10 cellular contexts compared by ENCODE assay signal in genomic region chr7:99693427-99694200, GRCh38. TPM values are rescaled to one million over a fixed set of nuclear protein-coding genes. Genes with fewer than 3 reads are reported as not detected.
DNase-seq lines count a peak whose midpoint lies in the region; ATAC-seq, FAIRE-seq and TF ChIP-seq lines count a peak whose summit lies in the region.
"Had no signal": no experiment of that assay in that cellular context is flagged by ENCODE, and none has a peak within 500 bp of the region (broad histone marks: within the 10 kb centered on the region; RNA-seq: fewer than 3 reads in every experiment).

No MANE protein-coding gene starts in this region.

- ATAC-seq in GM18907 (IDR thresholded peaks at IDR 0.05; ENCODE audit: unreplicated experiment) = no peak
- ATAC-seq in stimulated activated effector memory CD8-positive, alpha-beta T cell treated with anti-CD3 and anti-CD28 coated beads, Interleukin-12 subunit alpha, Interleukin-12 subunit beta, amount 100 ng/mL, for 72 hours = no peak

- DNase-seq in DMS79 treated with DMSO at 0.1 percent for 48 hours (lab: John Stamatoyannopoulos, UW) (peak; percentile 10), NCI-H1436 treated with DMSO at 0.1 percent for 48 hours (lab: John Stamatoyannopoulos, UW) (peak; percentile 12), bronchial epithelial cell (ENCODE audit: low read depth) (peak; percentile 53), hippocampal formation (lab: John Stamatoyannopoulos, UW) (no peak), RPMI8226 (no peak)
- DNase-seq in stimulated activated effector memory CD8-positive, alpha-beta T cell treated with anti-CD3 and anti-CD28 coated beads, Interleukin-12 subunit alpha, Interleukin-12 subunit beta, amount 100 ng/mL, for 72 hours (ENCODE audit: low spot score in 2 of 2) = no peak
- DNase-seq: activated gamma-delta T cell had no signal

- TF ChIP-seq CTCF in bronchial epithelial cell (IDR thresholded peaks at IDR 0.05; ENCODE audit: insufficient read depth, low read length, severe bottlenecking) = no peak
- TF ChIP-seq CTCF in nephron (IDR thresholded peaks at IDR 0.05; ENCODE audit: unreplicated experiment in 3 of 3) = no peak

- H3K27ac Mint-ChIP-seq in nephron = peak overlapping the region; percentile 72 to 95 (median 84)
- no peak overlapping the region for H3K27ac Mint-ChIP-seq in stimulated activated effector memory CD8-positive, alpha-beta T cell treated with anti-CD3 and anti-CD28 coated beads, Interleukin-12 subunit alpha, Interleukin-12 subunit beta, amount 100 ng/mL, for 72 hours

- no peaks in the 10 kb centered on the region for H3K27me3 ChIP-seq in bronchial epithelial cell (ENCODE audit: control insufficient read depth, insufficient read depth, low read length)

- no peaks in the 10 kb centered on the region for H3K36me3 ChIP-seq in bronchial epithelial cell (ENCODE audit: control insufficient read depth, insufficient read depth, low read length)

- FAIRE-seq in bronchial epithelial cell (lab: Jason Lieb, UNC) = no peak

- peaks cover 20% of the 10 kb centered on the region for H3K9me3 Mint-ChIP-seq in nephron
- H3K9me3 Mint-ChIP-seq in stimulated activated effector memory CD8-positive, alpha-beta T cell treated with anti-CD3 and anti-CD28 coated beads, Interleukin-12 subunit alpha, Interleukin-12 subunit beta, amount 100 ng/mL, for 72 hours = no peaks in the 10 kb centered on the region

- H3K4me1 Mint-ChIP-seq in nephron = no peaks in the 10 kb centered on the region
- no peaks in the 10 kb centered on the region for H3K4me1 Mint-ChIP-seq in stimulated activated effector memory CD8-positive, alpha-beta T cell treated with anti-CD3 and anti-CD28 coated beads, Interleukin-12 subunit alpha, Interleukin-12 subunit beta, amount 100 ng/mL, for 72 hours

- no peaks in the 10 kb centered on the region for H3K36me3 Mint-ChIP-seq in nephron (ENCODE audit: low read depth)
- H3K36me3 Mint-ChIP-seq in stimulated activated effector memory CD8-positive, alpha-beta T cell treated with anti-CD3 and anti-CD28 coated beads, Interleukin-12 subunit alpha, Interleukin-12 subunit beta, amount 100 ng/mL, for 72 hours = no peaks in the 10 kb centered on the region

- H3K4me3 Mint-ChIP-seq in nephron = no peak overlapping the region
- no peak overlapping the region for H3K4me3 Mint-ChIP-seq in stimulated activated effector memory CD8-positive, alpha-beta T cell treated with anti-CD3 and anti-CD28 coated beads, Interleukin-12 subunit alpha, Interleukin-12 subunit beta, amount 100 ng/mL, for 72 hours

- peaks cover 3% of the 10 kb centered on the region for H3K27me3 Mint-ChIP-seq in nephron (ENCODE audit: low read depth)

- no peak overlapping the region for H3K4me3 ChIP-seq in bronchial epithelial cell (ENCODE audit: low read depth, low read length)

RNA-seq across cellular contexts. Expression of gene CYP3A5, which starts 13.8 kb away (rescaled TPM):
- 3.7 and 30.2 TPM in 2 replicates for total RNA-seq in bronchial epithelial cell
- total RNA-seq: SK-MEL-5 had no signal

RNA-seq across cellular contexts. Expression of gene CYP3A7, which starts 41.4 kb away (rescaled TPM):
- not detected in 2 replicates for total RNA-seq in bronchial epithelial cell
- total RNA-seq: SK-MEL-5 had no signal

Comparison
In these comparisons a context has a peak if more than half of its experiments do, and no peak if none do; other contexts are left out.
1. DNase-seq: peak in DMS79 treated with DMSO at 0.1 percent for 48 hours (single experiment), NCI-H1436 treated with DMSO at 0.1 percent for 48 hours (single experiment) and bronchial epithelial cell (single experiment); none in hippocampal formation (0 of 2), RPMI8226 (single experiment) and stimulated activated effector memory CD8-positive, alpha-beta T cell treated with anti-CD3 and anti-CD28 coated beads, Interleukin-12 subunit alpha, Interleukin-12 subunit beta, amount 100 ng/mL, for 72 hours (0 of 2).